Comparison of ENCODE assay signal across 25 cellular contexts in the genomic region with DNA sequence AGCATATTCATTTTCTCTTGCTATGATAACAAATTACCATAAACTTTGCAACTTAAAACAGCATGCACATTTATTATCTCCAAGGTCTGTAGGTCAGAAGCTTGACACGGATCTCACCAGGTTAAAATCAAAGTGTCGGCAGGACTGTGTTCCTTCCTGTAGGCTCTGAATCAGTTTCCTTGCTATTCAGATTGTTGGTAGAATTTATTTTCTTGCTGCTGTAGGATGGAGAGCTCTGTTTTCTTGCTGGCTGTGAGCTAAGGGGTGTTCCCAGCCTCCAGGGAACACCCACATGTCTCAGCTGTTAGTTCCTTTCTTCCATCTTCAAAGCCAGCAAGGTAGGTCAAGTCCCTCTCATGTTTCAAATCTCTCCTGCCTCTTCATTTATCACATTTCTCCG.
DNase-seq lines count a peak whose midpoint lies in the region; ATAC-seq, FAIRE-seq and TF ChIP-seq lines count a peak whose summit lies in the region.
"Had no signal": no experiment of that assay in that cellular context is flagged by ENCODE, and none has a peak within 500 bp of the region (broad histone marks: within the 10 kb centered on the region; RNA-seq: fewer than 3 reads in every experiment).

No MANE protein-coding gene starts in this region.

- ATAC-seq in GM23338 = no peak
- ATAC-seq: A549; CD8-positive, alpha-beta T cell had no signal

- TF ChIP-seq POLR2A in endothelial cell of umbilical vein (IDR thresholded peaks at IDR 0.05; ENCODE audit: low read depth, low read length) = no peak

- H3K27me3 ChIP-seq in GM23338 (ENCODE audit: insufficient read depth) = no peaks in the 10 kb centered on the region
- no peaks in the 10 kb centered on the region for H3K27me3 ChIP-seq in endothelial cell of umbilical vein (ENCODE audit: control insufficient read depth in 2 of 2, insufficient read depth in 2 of 2, low read length in 2 of 2)
- H3K27me3 ChIP-seq: BLaER1 treated with 17β-estradiol and CSF1 and Interleukin-3, amounts not matched to agents 10 nM and 100 nM had no signal

- H3K4me1 ChIP-seq in GM23338 (ENCODE audit: insufficient read depth) (no peaks in the 10 kb centered on the region), endothelial cell of umbilical vein (ENCODE audit: control insufficient read depth, extremely low read depth, insufficient read depth, low read length) (peaks cover 61% of the 10 kb centered on the region)
- H3K4me1 ChIP-seq: A549; BLaER1 treated with 17β-estradiol and CSF1 and Interleukin-3, amounts not matched to agents 10 nM and 100 nM had no signal

- POLR2A ChIA-PET in endothelial cell of umbilical vein (lab: Charles Lee) = no interaction called here

- H4K20me1 ChIP-seq in GM23338 (replicated peaks; ENCODE audit: insufficient read depth) (no peaks in the 10 kb centered on the region), endothelial cell of umbilical vein (replicated peaks; ENCODE audit: control insufficient read depth, extremely low read depth, insufficient read depth, low read length) (no peaks in the 10 kb centered on the region)
- H4K20me1 ChIP-seq: BLaER1 treated with 17β-estradiol and CSF1 and Interleukin-3, amounts not matched to agents 10 nM and 100 nM had no signal

- intact Hi-C loops in endothelial cell of umbilical vein (cut with micrococcal nuclease) = loop anchor here (10.0 kb wide), 1 partner anchor 407 kb away; no protein-coding TSS in a partner anchor

- no peaks in the 10 kb centered on the region for H3K9me3 ChIP-seq in endothelial cell of umbilical vein (replicated peaks; ENCODE audit: control insufficient read depth, insufficient read depth, low read length)
- H3K9me3 ChIP-seq: A549; BLaER1 treated with 17β-estradiol and CSF1 and Interleukin-3, amounts not matched to agents 10 nM and 100 nM had no signal

- H3K9me3 Mint-ChIP-seq in GM23338 (no peaks in the 10 kb centered on the region; the same call in 2 of the 3 replicates), nephron (no peaks in the 10 kb centered on the region)
- H3K9me3 Mint-ChIP-seq: CD4-positive, alpha-beta T cell; CD8-positive, alpha-beta T cell had no signal

- H3K79me2 ChIP-seq in GM23338 (replicated peaks; ENCODE audit: insufficient read depth) = no peaks in the 10 kb centered on the region
- H3K79me2 ChIP-seq in endothelial cell of umbilical vein (ENCODE audit: control insufficient read depth, insufficient read depth, low read length) = no peaks in the 10 kb centered on the region

- peak; percentile 36 for DNase-seq in NCI-H2171 treated with DMSO at 0.1 percent for 48 hours (lab: John Stamatoyannopoulos, UW)
- DNase-seq in NCI-H2171 (lab: John Stamatoyannopoulos, UW) = no peak
- DNase-seq in GM23338 (ENCODE audit: low spot score) = no peak
- peak; percentile 75 for DNase-seq in endothelial cell of umbilical vein (ENCODE audit: low read depth, low spot score)
- no peak for DNase-seq in COR-L47 (lab: John Stamatoyannopoulos, UW)
- DNase-seq in NCI-H524 treated with DMSO at 0.1 percent for 48 hours (lab: John Stamatoyannopoulos, UW) = no peak
- DNase-seq in NCI-H526 (lab: John Stamatoyannopoulos, UW) = no peak
- DNase-seq: AML-193; CD4-positive, alpha-beta T cell; CD8-positive, alpha-beta T cell; DMS 273 treated with DMSO at 0.1 percent for 48 hours; DMS153; DMS53; DMS79; DND-41; EL; GDM1 had no signal

- H3K36me3 ChIP-seq in GM23338 (ENCODE audit: insufficient read depth) = peaks cover 4% of the 10 kb centered on the region; the same call in 1 of the 2 replicates
- H3K36me3 ChIP-seq in endothelial cell of umbilical vein (ENCODE audit: control insufficient read depth in 2 of 2, extremely low read depth in 1 of 2, insufficient read depth in 2 of 2, low read length in 2 of 2) = no peaks in the 10 kb centered on the region
- H3K36me3 ChIP-seq: BLaER1 treated with 17β-estradiol and CSF1 and Interleukin-3, amounts not matched to agents 10 nM and 100 nM had no signal

- no peak overlapping the region for H3K27ac Mint-ChIP-seq in GM23338
- H3K27ac Mint-ChIP-seq in nephron = peak overlapping the region in 2 of 3 experiments; percentile 24 to 33
- H3K27ac Mint-ChIP-seq: B cell; CD4-positive, alpha-beta T cell; CD8-positive, alpha-beta T cell had no signal

- CTCF ChIA-PET in endothelial cell of umbilical vein (lab: Charles Lee) = interaction anchor here (1.0 to 1.9 kb wide), 10 partner anchors 13 to 899 kb away, joined by 3 to 8 read pairs (median 3); a partner anchor contains a TSS

- H3K9me2 ChIP-seq in GM23338 (ENCODE audit: insufficient read depth) = no peaks in the 10 kb centered on the region

- H3K9ac ChIP-seq in endothelial cell of umbilical vein (replicated peaks; ENCODE audit: extremely low read depth, insufficient read depth, low read length) = no peak overlapping the region
- H3K9ac ChIP-seq: BLaER1 treated with 17β-estradiol and CSF1 and Interleukin-3, amounts not matched to agents 10 nM and 100 nM had no signal

- no peak overlapping the region for H3K4me3 Mint-ChIP-seq in GM23338
- H3K4me3 Mint-ChIP-seq in nephron = peak overlapping the region in 1 of 3 experiments; percentile 3
- H3K4me3 Mint-ChIP-seq: B cell; CD4-positive, alpha-beta T cell; CD8-positive, alpha-beta T cell had no signal

- no TSS peak for BruUV-seq in endothelial cell of umbilical vein (replicated peaks; lab: Mats Ljungman, UMichigan)

- peak; percentile 85 for FAIRE-seq in endothelial cell of umbilical vein (lab: Jason Lieb, UNC)
- FAIRE-seq: A549, GM12891, GM19239 had no signal

- H3F3A ChIP-seq in GM23338 (replicated peaks; ENCODE audit: low read depth) = no peaks in the 10 kb centered on the region

- H3K27ac ChIP-seq in GM23338 (ENCODE audit: low read depth) (no peak overlapping the region), endothelial cell of umbilical vein (ENCODE audit: insufficient read depth, low read depth, low read length) (peak overlapping the region; percentile 39)
- H3K27ac ChIP-seq: 22Rv1; A549; BLaER1 treated with 17β-estradiol and CSF1 and Interleukin-3, amounts not matched to agents 10 nM and 100 nM; C4-2B had no signal

- H2AFZ ChIP-seq in GM23338 = peak overlapping the region; percentile 69; the same call in 1 of the 2 replicates
- H2AFZ ChIP-seq in endothelial cell of umbilical vein (ENCODE audit: low read depth, low read length) = peak overlapping the region; percentile 56

- dilution Hi-C loops in endothelial cell of umbilical vein (cut with MboI; ENCODE audit: extremely low pct_ligation_motif_present, low sequenced_read_pairs) = no loop called here

- H3K36me3 Mint-ChIP-seq in GM23338 (ENCODE audit: low read depth) = no peaks in the 10 kb centered on the region
- H3K36me3 Mint-ChIP-seq in nephron (ENCODE audit: low read depth) = no peaks in the 10 kb centered on the region
- H3K36me3 Mint-ChIP-seq: CD8-positive, alpha-beta T cell had no signal

- TF ChIP-seq CTCF in GM23338 (conservative IDR thresholded peaks at IDR 0.05; ENCODE audit: low read depth in 2 of 2) = no peak
- no peak for TF ChIP-seq CTCF in endothelial cell of umbilical vein (IDR thresholded peaks at IDR 0.05; ENCODE audit: extremely low read depth in 1 of 2, insufficient read depth in 1 of 2, low read depth in 1 of 2, low read length in 2 of 2)
- TF ChIP-seq CTCF in nephron (IDR thresholded peaks at IDR 0.05; ENCODE audit: unreplicated experiment in 3 of 3) = no peak

- H3K4me2 ChIP-seq in GM23338 (no peak overlapping the region), endothelial cell of umbilical vein (ENCODE audit: insufficient read depth, low read length) (peak overlapping the region; percentile 52)
- H3K4me2 ChIP-seq: A549; BLaER1 treated with 17β-estradiol and CSF1 and Interleukin-3, amounts not matched to agents 10 nM and 100 nM had no signal

- no peaks in the 10 kb centered on the region for H3K9me1 ChIP-seq in endothelial cell of umbilical vein (replicated peaks; ENCODE audit: control insufficient read depth, extremely low read depth, insufficient read depth, low read length)

- H3K4me3 ChIP-seq in GM23338 = no peak overlapping the region
- no peak overlapping the region for H3K4me3 ChIP-seq in endothelial cell of umbilical vein (replicated peaks in 1 of 3; ENCODE audit: insufficient read depth in 1 of 3, low read depth in 1 of 3, low read length in 3 of 3)
- H3K4me3 ChIP-seq: A549; BLaER1 treated with 17β-estradiol and CSF1 and Interleukin-3, amounts not matched to agents 10 nM and 100 nM had no signal

- H3K27me3 Mint-ChIP-seq in GM23338 (ENCODE audit: insufficient read depth, low read depth, poor library complexity) (no peaks in the 10 kb centered on the region), nephron (ENCODE audit: low read depth) (no peaks in the 10 kb centered on the region)
- H3K27me3 Mint-ChIP-seq: B cell; CD4-positive, alpha-beta T cell had no signal

- H3K4me1 Mint-ChIP-seq in GM23338 (peaks cover 18% of the 10 kb centered on the region), nephron (peaks cover 49% of the 10 kb centered on the region)
- H3K4me1 Mint-ChIP-seq: B cell had no signal

TF ChIP-seq in GM23338, 12 proteins besides CTCF, POLR2A, EP300 and RAD21 (continues in another document):
- TF ChIP-seq STAT1 (IDR thresholded peaks at IDR 0.05; ENCODE audit: unreplicated experiment) = no peak
- TF ChIP-seq EZH2 (IDR thresholded peaks at IDR 0.05; ENCODE audit: low read depth, unreplicated experiment) = no peak

TF ChIP-seq in endothelial cell of umbilical vein, 7 proteins besides CTCF, POLR2A, EP300 and RAD21:
- TF ChIP-seq EZH2 (IDR thresholded peaks at IDR 0.05; ENCODE audit: borderline replicate concordance, low read depth, low read length, severe bottlenecking) (no peak), POLR2AphosphoS5 (IDR thresholded peaks at IDR 0.05; ENCODE audit: insufficient read depth, low read depth, low read length) (peak; percentile 55), MYC (IDR thresholded peaks at IDR 0.05; ENCODE audit: low read depth, low read length) (no peak), FOS (IDR thresholded peaks at IDR 0.05; ENCODE audit: borderline replicate concordance, insufficient read depth, low read length) (peak; percentile 67), GATA2 (IDR thresholded peaks at IDR 0.05; ENCODE audit: insufficient read depth, insufficient read length, low read depth, low read length) (peak; percentile 84), JUN (IDR thresholded peaks at IDR 0.05; ENCODE audit: borderline replicate concordance, insufficient read depth, insufficient read length, low read depth) (no peak)
- TF ChIP-seq, protein P1, sequence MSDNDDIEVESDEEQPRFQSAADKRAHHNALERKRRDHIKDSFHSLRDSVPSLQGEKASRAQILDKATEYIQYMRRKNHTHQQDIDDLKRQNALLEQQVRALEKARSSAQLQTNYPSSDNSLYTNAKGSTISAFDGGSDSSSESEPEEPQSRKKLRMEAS (IDR thresholded peaks at IDR 0.05; ENCODE audit: insufficient read depth, insufficient read length) = no peak

Comparison
In these comparisons a context has a peak if more than half of its experiments do, and no peak if none do; other contexts are left out.
1. DNase-seq: peak in NCI-H2171 treated with DMSO at 0.1 percent for 48 hours (single experiment) and endothelial cell of umbilical vein (single experiment); none in NCI-H2171 (single experiment), GM23338 (single experiment), COR-L47 (single experiment), NCI-H524 treated with DMSO at 0.1 percent for 48 hours (single experiment) and NCI-H526 (0 of 2).